ENCODE assay signal across 8 cellular contexts in genomic region chr19:33293255-33294057, GRCh38. TPM values are rescaled to one million over a fixed set of nuclear protein-coding genes. Genes with fewer than 3 reads are reported as not detected.
DNase-seq lines count a peak whose midpoint lies in the region; ATAC-seq and TF ChIP-seq lines count a peak whose summit lies in the region.

No MANE protein-coding gene starts in this region.

- H3K4me3 ChIP-seq in epithelial cell of esophagus (ENCODE audit: low read length): no peak overlapping the region

- H3K4me1 Mint-ChIP-seq in progenitor cell of endocrine pancreas (ENCODE audit: low read depth): peaks cover 30% of the 10 kb centered on the region

- H3K27me3 Mint-ChIP-seq in progenitor cell of endocrine pancreas: peaks cover 14% of the 10 kb centered on the region

- TF ChIP-seq CTCF in epithelial cell of esophagus (IDR thresholded peaks at IDR 0.05; ENCODE audit: insufficient read depth, low read depth, low read length, missing control alignments) (peak; percentile 7), progenitor cell of endocrine pancreas (IDR thresholded peaks at IDR 0.05; ENCODE audit: unreplicated experiment) (no peak)

- H3K36me3 Mint-ChIP-seq in progenitor cell of endocrine pancreas (ENCODE audit: insufficient read depth): no peaks in the 10 kb centered on the region

- H3K4me3 Mint-ChIP-seq in progenitor cell of endocrine pancreas (ENCODE audit: low read depth): no peak overlapping the region

- H3K27ac Mint-ChIP-seq in progenitor cell of endocrine pancreas: peak overlapping the region; percentile 90

- ATAC-seq in GM21423 (IDR thresholded peaks at IDR 0.05; ENCODE audit: unreplicated experiment) (no peak), GM18868 (IDR thresholded peaks at IDR 0.05; ENCODE audit: unreplicated experiment) (no peak)

- peaks cover 6% of the 10 kb centered on the region for H3K9me3 Mint-ChIP-seq in progenitor cell of endocrine pancreas (ENCODE audit: low read depth)

- DNase-seq in DMS79 treated with DMSO at 0.1 percent for 48 hours (lab: John Stamatoyannopoulos, UW) (peak; percentile 87), NCI-H345 treated with DMSO at 0.1 percent for 48 hours (lab: John Stamatoyannopoulos, UW; ENCODE audit: unreplicated experiment) (peak; percentile 87), epithelial cell of esophagus (ENCODE audit: low read depth) (peak; percentile 93), progenitor cell of endocrine pancreas (ENCODE audit: low spot score, unreplicated experiment) (no peak), NCI-H1930 (lab: John Stamatoyannopoulos, UW) (no peak)
- no peak for DNase-seq in activated naive CD4-positive, alpha-beta T cell (lab: John Stamatoyannopoulos, UW)

RNA-seq across cellular contexts. Expression of gene CEBPA, which starts 8.9 kb away (rescaled TPM):
- total RNA-seq in progenitor cell of endocrine pancreas: 12.3 and 12.5 TPM in 2 replicates

Comparison
In these comparisons a context has a peak if more than half of its experiments do, and no peak if none do; other contexts are left out.
1. DNase-seq: peak in DMS79 treated with DMSO at 0.1 percent for 48 hours (single experiment), NCI-H345 treated with DMSO at 0.1 percent for 48 hours (single experiment) and epithelial cell of esophagus (single experiment); none in progenitor cell of endocrine pancreas (single experiment), NCI-H1930 (0 of 2) and activated naive CD4-positive, alpha-beta T cell (0 of 4).